In genomic region chr7:120740348-120740747, GRCh38 we compare ENCODE assay signal across 12 cellular contexts.
DNase-seq lines count a peak whose midpoint lies in the region; ATAC-seq, FAIRE-seq and TF ChIP-seq lines count a peak whose summit lies in the region.
"Had no signal": no experiment of that assay in that cellular context is flagged by ENCODE, and none has a peak within 500 bp of the region (broad histone marks: within the 10 kb centered on the region; RNA-seq: fewer than 3 reads in every experiment).

No MANE protein-coding gene starts in this region.

- H3K9me3 ChIP-seq in IMR-90 (ENCODE audit: control insufficient read depth, insufficient read depth, low read length) (no peaks in the 10 kb centered on the region), body of pancreas (no peaks in the 10 kb centered on the region), HepG2 (ENCODE audit: low read length) (no peaks in the 10 kb centered on the region)

- TF ChIP-seq POLR2A in IMR-90 (IDR thresholded peaks at IDR 0.05; ENCODE audit: low read depth, low read length) (no peak), body of pancreas (IDR thresholded peaks at IDR 0.05) (no peak), HepG2 (IDR thresholded peaks at IDR 0.05; ENCODE audit: insufficient read depth in 1 of 2, low read depth in 2 of 2, low read length in 2 of 2) (no peak)

- H3K27ac ChIP-seq in ACC112 (ENCODE audit: low read depth, low read length): peak overlapping the region; percentile 38; the same call in 1 of the 2 replicates
- H3K27ac ChIP-seq in IMR-90 (ENCODE audit: insufficient read depth, low read length): no peak overlapping the region
- no peak overlapping the region for H3K27ac ChIP-seq in body of pancreas
- no peak overlapping the region for H3K27ac ChIP-seq in HepG2 (ENCODE audit: extremely low read length, insufficient read depth, low read length)
- H3K27ac ChIP-seq: C4-2B, PC-9 had no signal

- dilution Hi-C loops in IMR-90 (cut with HindIII; ENCODE audit: low sequenced_read_pairs, unreplicated experiment): no loop called here

- intact Hi-C loops in IMR-90 (cut with micrococcal nuclease) (no loop called here), body of pancreas (cut with DNase I) (no loop called here), HepG2 (cut with micrococcal nuclease; ENCODE audit: unreplicated experiment) (no loop called here)

- CTCF ChIA-PET in IMR-90 (lab: Yijun Ruan, JAX) (interaction anchor here (1.1 to 1.6 kb wide), 2 partner anchors 9 to 15 kb away, joined by 5 read pairs; no protein-coding TSS in a partner anchor), HepG2 (lab: Yijun Ruan, JAX; ENCODE audit: low intra/inter-chr PET ratio, low total read pairs) (no interaction called here)

- no peak overlapping the region for H4K91ac ChIP-seq in IMR-90 (ENCODE audit: insufficient read depth, low read depth, low read length)

- ATAC-seq in IMR-90 (ENCODE audit: low read depth) (no peak; the same call in none of the 2 replicates), body of pancreas (peak; percentile 53), HepG2 (no peak), GM21447 (IDR thresholded peaks at IDR 0.05; ENCODE audit: unreplicated experiment) (no peak)

- H2AK5ac ChIP-seq in IMR-90 (ENCODE audit: low read depth, low read length): no peak overlapping the region

- H3K79me1 ChIP-seq in IMR-90 (ENCODE audit: low read depth in 1 of 2, low read length in 2 of 2): no peaks in the 10 kb centered on the region

- no peak overlapping the region for H2BK5ac ChIP-seq in IMR-90 (ENCODE audit: low read depth, low read length, poor library complexity, severe bottlenecking)

- H3K23ac ChIP-seq in IMR-90 (ENCODE audit: low read depth, low read length): no peak overlapping the region

- H3K79me2 ChIP-seq in ACC112 (ENCODE audit: control insufficient read depth, insufficient read depth, low read length, unreplicated experiment) (no peaks in the 10 kb centered on the region), HepG2 (ENCODE audit: insufficient read depth, low read length) (no peaks in the 10 kb centered on the region)

- no CpG with 5 or more reads among the region's 3 CpGs for WGBS in IMR-90 (ENCODE audit: extremely low coverage in 2 of 2, insufficient read length in 1 of 2), 2 experiments
- WGBS in body of pancreas, 2 donors: 11 to 26% methylated on average over 3 of the region's 3 CpGs
- WGBS in HepG2 (ENCODE audit: low lambda C conversion rate): 3% methylated on average over 3 of the region's 3 CpGs

- H3K4ac ChIP-seq in IMR-90 (ENCODE audit: low read depth, low read length): no peak overlapping the region

- BruUV-seq in IMR-90 (replicated peaks; lab: Mats Ljungman, UMichigan): no TSS peak
- no TSS peak for BruUV-seq in HepG2 (replicated peaks; lab: Mats Ljungman, UMichigan)

- FAIRE-seq in HepG2 (lab: Jason Lieb, UNC): no peak
- FAIRE-seq: keratinocyte, TTC549 had no signal

- H3K9me1 ChIP-seq in IMR-90 (ENCODE audit: insufficient read depth, low read length): no peaks in the 10 kb centered on the region

- H3K56ac ChIP-seq in IMR-90 (ENCODE audit: extremely low read depth, insufficient read depth, low read length): no peak overlapping the region

- no peak overlapping the region for H4K8ac ChIP-seq in IMR-90 (ENCODE audit: low read depth in 2 of 2, low read length in 2 of 2)

- TF ChIP-seq CTCF in IMR-90 (conservative IDR thresholded peaks at IDR 0.05; ENCODE audit: low read depth, low read length) (no peak), body of pancreas (IDR thresholded peaks at IDR 0.05) (no peak), HepG2 (CRISPR knock-in tag; IDR thresholded peaks at IDR 0.05) (no peak)

- no peak overlapping the region for H3K14ac ChIP-seq in IMR-90 (replicated peaks; ENCODE audit: low read depth, low read length)

- no peak overlapping the region for H3K18ac ChIP-seq in IMR-90 (ENCODE audit: low read depth, low read length)

- H3K4me2 ChIP-seq in IMR-90 (ENCODE audit: low read depth, low read length) (peak overlapping the region; percentile 9; the same call in 1 of the 2 replicates), HepG2 (ENCODE audit: low read depth, low read length) (0 out of 2 replicates have a peak overlapping the region, but pooled peaks have one; percentile 4)
- H3K4me2 ChIP-seq: PC-9 had no signal

- H3K27me3 ChIP-seq in ACC112 (ENCODE audit: insufficient read depth, low read length) (no peaks in the 10 kb centered on the region), IMR-90 (ENCODE audit: control insufficient read depth, insufficient read depth, low read length) (no peaks in the 10 kb centered on the region; the same call in none of the 2 replicates), body of pancreas (no peaks in the 10 kb centered on the region), HepG2 (ENCODE audit: control insufficient read depth in 1 of 2, insufficient read depth in 2 of 2, low read length in 2 of 2) (no peaks in the 10 kb centered on the region)

- H3K4me1 ChIP-seq in ACC112 (ENCODE audit: control insufficient read depth, insufficient read depth, low read length, unreplicated experiment) (peaks cover 9% of the 10 kb centered on the region), IMR-90 (ENCODE audit: control insufficient read depth, insufficient read depth, low read length) (no peaks in the 10 kb centered on the region), body of pancreas (peaks cover 6% of the 10 kb centered on the region), HepG2 (ENCODE audit: insufficient read depth, low read length) (no peaks in the 10 kb centered on the region)

- H4K5ac ChIP-seq in IMR-90 (ENCODE audit: low read depth, low read length): no peak overlapping the region

- no peak overlapping the region for H2AK9ac ChIP-seq in IMR-90 (replicated peaks; ENCODE audit: low read depth, low read length, poor library complexity)

- H2BK120ac ChIP-seq in IMR-90 (ENCODE audit: low read depth, low read length): no peak overlapping the region

- no peak for TF ChIP-seq RAD21 in IMR-90 (IDR thresholded peaks at IDR 0.05; ENCODE audit: low read length)
- no peak for TF ChIP-seq RAD21 in HepG2 (CRISPR knock-in tag; IDR thresholded peaks at IDR 0.05)

- H2BK15ac ChIP-seq in IMR-90 (ENCODE audit: low read depth, low read length): no peak overlapping the region

- in situ Hi-C loops in IMR-90 (cut with MboI; ENCODE audit: low sequenced_read_pairs): no loop called here
- in situ Hi-C loops in HepG2 (cut with HindIII; ENCODE audit: extremely low pct_ligation_motif_present, low pct_unique_long_range_greater_than_20kb): no loop called here

- no peak overlapping the region for H3K9ac ChIP-seq in IMR-90 (ENCODE audit: low read depth, low read length)
- no peak overlapping the region for H3K9ac ChIP-seq in HepG2 (ENCODE audit: insufficient read depth, low read depth, low read length)

- POLR2A ChIA-PET in IMR-90 (lab: Charles Lee; ENCODE audit: unreplicated experiment): no interaction called here
- POLR2A ChIA-PET in HepG2 (lab: Yijun Ruan, JAX): no interaction called here

- no peak for TF ChIP-seq EP300 in HepG2 (IDR thresholded peaks at IDR 0.05; ENCODE audit: low read depth in 2 of 2, low read length in 2 of 2)
- TF ChIP-seq EP300 in HepG2 (CRISPR knock-in tag; IDR thresholded peaks at IDR 0.05; ENCODE audit: borderline replicate concordance): no peak

- peak; percentile 10 for DNase-seq in IMR-90
- no peak for DNase-seq in body of pancreas
- no peak for DNase-seq in HepG2 (ENCODE audit: low spot score)
- DNase-seq in middle frontal gyrus (ENCODE audit: extremely low spot score, low spot score): no peak
- DNase-seq in activated T-cell treated with anti-CD3 and anti-CD28 coated beads, Interleukin-2, amount 50 U/mL, for 1 hour: no peak
- no peak for DNase-seq in AG08395 (ENCODE audit: low spot score)
- DNase-seq: PC-9 had no signal

- peak overlapping the region; percentile 88 for H2AFZ ChIP-seq in ACC112 (ENCODE audit: low read length, unreplicated experiment)
- no peak overlapping the region for H2AFZ ChIP-seq in IMR-90 (replicated peaks; ENCODE audit: low read length, poor library complexity)
- peak overlapping the region; percentile 54 for H2AFZ ChIP-seq in HepG2 (ENCODE audit: low read length)
- H2AFZ ChIP-seq: PC-9 had no signal

- H3K4me3 ChIP-seq in ACC112 (ENCODE audit: low read depth, low read length) (peak overlapping the region; percentile 71), IMR-90 (ENCODE audit: insufficient read depth, low read depth, low read length) (no peak overlapping the region), body of pancreas (no peak overlapping the region), HepG2 (replicated peaks in 1 of 3; ENCODE audit: insufficient read depth in 1 of 3, low read depth in 2 of 3, low read length in 3 of 3) (no peak overlapping the region)
- H3K4me3 ChIP-seq: PC-9 had no signal

- H3K36me3 ChIP-seq in ACC112 (ENCODE audit: insufficient read depth, low read length): no peaks in the 10 kb centered on the region
- H3K36me3 ChIP-seq in IMR-90 (ENCODE audit: control insufficient read depth, insufficient read depth, low read length): no peaks in the 10 kb centered on the region
- no peaks in the 10 kb centered on the region for H3K36me3 ChIP-seq in body of pancreas (replicated peaks in 1 of 2; ENCODE audit: insufficient read depth in 1 of 2, low read depth in 2 of 2)
- H3K36me3 ChIP-seq in HepG2 (replicated peaks in 1 of 2; ENCODE audit: control insufficient read depth in 1 of 2, insufficient read depth in 2 of 2, low read length in 2 of 2): no peaks in the 10 kb centered on the region

- no peaks in the 10 kb centered on the region for H4K20me1 ChIP-seq in IMR-90 (ENCODE audit: insufficient read depth, low read length)
- H4K20me1 ChIP-seq in HepG2 (ENCODE audit: insufficient read depth, low read length): no peaks in the 10 kb centered on the region

- H2BK20ac ChIP-seq in IMR-90 (ENCODE audit: low read depth, low read length): no peak overlapping the region

TF ChIP-seq in IMR-90, 13 proteins besides CTCF, POLR2A, EP300 and RAD21 (continues in another document):
- TF ChIP-seq CEBPB (IDR thresholded peaks at IDR 0.05; ENCODE audit: low read depth, low read length): no peak
- no peak for TF ChIP-seq MAFK (IDR thresholded peaks at IDR 0.05; ENCODE audit: low read depth, low read length)
- no peak for TF ChIP-seq RFX5 (IDR thresholded peaks at IDR 0.05; ENCODE audit: low read depth, low read length)

TF ChIP-seq in HepG2, 621 proteins besides CTCF, POLR2A, EP300 and RAD21 (continues in another document):
- TF ChIP-seq ZNF674 (CRISPR knock-in tag; IDR thresholded peaks at IDR 0.05; ENCODE audit: low read depth) (no peak), ZNF776 (CRISPR knock-in tag; IDR thresholded peaks at IDR 0.05) (no peak), HOXA5 (CRISPR knock-in tag; IDR thresholded peaks at IDR 0.05) (no peak), ZNF629 (CRISPR knock-in tag; conservative IDR thresholded peaks at IDR 0.05) (no peak), ADNP (CRISPR knock-in tag; IDR thresholded peaks at IDR 0.05) (no peak), ZNF432 (CRISPR knock-in tag; IDR thresholded peaks at IDR 0.05; ENCODE audit: borderline replicate concordance) (no peak), SMC3 (IDR thresholded peaks at IDR 0.05; ENCODE audit: low read length) (no peak), PHF21A (CRISPR knock-in tag; IDR thresholded peaks at IDR 0.05) (no peak), ZNF253 (CRISPR knock-in tag; IDR thresholded peaks at IDR 0.05; ENCODE audit: borderline replicate concordance) (no peak), RARG (CRISPR knock-in tag; IDR thresholded peaks at IDR 0.05; ENCODE audit: low read depth) (no peak), ATAD3A (CRISPR knock-in tag; IDR thresholded peaks at IDR 0.05) (no peak)
